In genomic region chr12:14010989-14011388, GRCh38 we compare ENCODE assay signal across 34 cellular contexts. TPM values are rescaled to one million over a fixed set of nuclear protein-coding genes. Genes with fewer than 3 reads are reported as not detected.
"Had no signal": no experiment of that assay in that cellular context is flagged by ENCODE, and none has a peak within 500 bp of the region (broad histone marks: within the 10 kb centered on the region; RNA-seq: fewer than 3 reads in every experiment).

No MANE protein-coding gene starts in this region.

- H3K36me3 ChIP-seq: ascending aorta, cardiac muscle cell, WERI-Rb-1 had no signal

- DNase-seq: activated CD4-positive, alpha-beta memory T cell treated with anti-CD3 and anti-CD28 coated beads, Interleukin-2, amount 10 ng/mL, durations not matched to agents 7 days and 5 days; activated CD4-positive, alpha-beta T cell treated with anti-CD3 and anti-CD28 coated beads for 1 hour; activated CD4-positive, alpha-beta T cell treated with anti-CD3 and anti-CD28 coated beads for 36 hours; activated CD4-positive, alpha-beta T cell treated with anti-CD3 and anti-CD28 coated beads for 48 hours; activated CD4-positive, alpha-beta T cell treated with anti-CD3 and anti-CD28 coated beads, Interleukin-2, amount 10 ng/mL, durations not matched to agents 7 days and 5 days; activated CD4-positive, alpha-beta T cell treated with anti-CD3 and anti-CD28 coated beads, Interleukin-2, amount 50 U/mL, for 48 hours; activated CD4-positive, CD25-positive, alpha-beta regulatory T cell; activated CD8-positive, alpha-beta memory T cell treated with anti-CD3 and anti-CD28 coated beads for 24 hours; activated CD8-positive, alpha-beta memory T cell treated with anti-CD3 and anti-CD28 coated beads, Interleukin-2, amount 10 ng/mL, durations not matched to agents 7 days and 5 days; activated CD8-positive, alpha-beta memory T cell treated with anti-CD3 and anti-CD28 coated beads, Interleukin-2, amount 50 U/mL, for 48 hours; activated CD8-positive, alpha-beta T cell treated with anti-CD3 and anti-CD28 coated beads, Interleukin-2, amount 10 ng/mL, durations not matched to agents 7 days and 5 days; activated effector memory CD4-positive, alpha-beta T cell treated with Interleukin-2 at 50 U/mL for 16 hours; activated gamma-delta T cell; activated naive CD4-positive, alpha-beta T cell treated with anti-CD3 and anti-CD28 coated beads, Interleukin-2, amount 10 ng/mL, durations not matched to agents 7 days and 5 days; activated naive CD4-positive, alpha-beta T cell treated with Interleukin-2 at 50 U/mL for 16 hours; activated naive CD8-positive, alpha-beta T cell treated with anti-CD3 and anti-CD28 coated beads, Interleukin-2, amount 10 ng/mL, durations not matched to agents 7 days and 5 days; activated naive CD8-positive, alpha-beta T cell treated with anti-CD3 and anti-CD28 coated beads, Interleukin-2, amount 50 U/mL, for 24 hours; activated T-cell treated with anti-CD3 and anti-CD28 coated beads, Interleukin-2, amount 50 U/mL, for 24 hours; activated T-cell treated with anti-CD3 and anti-CD28 coated beads, Interleukin-2, amount 50 U/mL, for 48 hours; amygdala; anterior cingulate cortex; caudate nucleus; cerebellar nuclear complex; T-cell; T-helper 17 cell; T-helper 9 cell; WERI-Rb-1 had no signal

- ATAC-seq: activated CD4-positive, alpha-beta T cell treated with anti-CD3 and anti-CD28 coated beads for 36 hours; activated CD4-positive, CD25-positive, alpha-beta regulatory T cell treated with anti-CD3 and anti-CD28 coated beads, Interleukin-2, amount 50 U/mL, for 24 hours; activated CD8-positive, alpha-beta memory T cell treated with anti-CD3 and anti-CD28 coated beads, Interleukin-2, amount 10 ng/mL, durations not matched to agents 7 days and 5 days; activated CD8-positive, alpha-beta T cell treated with anti-CD3 and anti-CD28 coated beads, Interleukin-2, amount 10 ng/mL, durations not matched to agents 7 days and 5 days; activated naive CD8-positive, alpha-beta T cell treated with anti-CD3 and anti-CD28 coated beads, Interleukin-2, amount 50 U/mL, for 24 hours; T-cell; T-helper 17 cell; WTC11 had no signal

- H3K4me3 ChIP-seq: ascending aorta, cardiac muscle cell had no signal

- H3K4me1 ChIP-seq: ascending aorta had no signal

- H3K27ac ChIP-seq: ascending aorta, cardiac muscle cell, WERI-Rb-1 had no signal

- H3K9me3 ChIP-seq: ascending aorta had no signal

- H3K27me3 ChIP-seq: ascending aorta, cardiac muscle cell had no signal

RNA-seq across cellular contexts. Expression of gene GRIN2B, which starts 29.6 kb away (rescaled TPM):
- total RNA-seq: activated CD4-positive, alpha-beta memory T cell treated with anti-CD3 and anti-CD28 coated beads, Interleukin-2, amount 10 ng/mL, durations not matched to agents 7 days and 5 days; activated CD4-positive, alpha-beta T cell treated with anti-CD3 and anti-CD28 coated beads for 36 hours; activated CD4-positive, alpha-beta T cell treated with anti-CD3 and anti-CD28 coated beads, Interleukin-2, amount 10 ng/mL, durations not matched to agents 7 days and 5 days; activated CD8-positive, alpha-beta memory T cell treated with anti-CD3 and anti-CD28 coated beads, Interleukin-2, amount 10 ng/mL, durations not matched to agents 7 days and 5 days; activated CD8-positive, alpha-beta T cell treated with anti-CD3 and anti-CD28 coated beads, Interleukin-2, amount 10 ng/mL, durations not matched to agents 7 days and 5 days; activated naive CD8-positive, alpha-beta T cell treated with anti-CD3 and anti-CD28 coated beads, Interleukin-2, amount 10 ng/mL, durations not matched to agents 7 days and 5 days; activated T-helper 2 cell treated with anti-CD3 and anti-CD28 coated beads, Interferon-gamma antibody, Interleukin-2, Interleukin-4, amounts not matched to agents 10 μg/mL and 5 μg/mL and 100 μg/mL, durations not matched to agents 14 hours and 24 hours and 36 hours; chondrocyte; T-cell; T-helper 1 cell treated with Interleukin-12 subunit alpha and Interleukin-12 subunit beta and Interleukin-4 antibody, amounts not matched to agents 30 ng/mL and 1 ng/mL, for 36 hours; T-helper 17 cell had no signal
